17 cellular contexts compared by ENCODE assay signal in the genomic region with DNA sequence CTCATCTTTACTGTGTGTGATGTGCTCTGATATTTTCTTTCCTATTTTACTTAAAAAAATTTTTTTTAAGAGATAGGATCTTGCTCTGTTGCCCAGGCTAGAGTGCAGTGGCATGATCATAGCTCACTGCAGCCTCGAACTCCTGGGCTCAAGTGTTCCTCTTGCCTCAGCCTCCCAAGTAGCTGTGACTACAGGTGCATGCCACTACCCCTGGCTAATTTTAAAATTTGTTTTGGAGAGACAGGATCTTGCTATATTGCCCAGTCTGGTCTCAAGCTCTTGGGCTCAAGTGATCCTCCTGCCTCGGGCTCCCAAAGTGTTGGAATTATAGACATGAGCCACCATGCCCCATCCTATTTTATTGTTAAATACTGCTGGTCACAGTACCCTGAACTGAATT.
DNase-seq lines count a peak whose midpoint lies in the region; ATAC-seq and TF ChIP-seq lines count a peak whose summit lies in the region.
"Had no signal": no experiment of that assay in that cellular context is flagged by ENCODE, and none has a peak within 500 bp of the region (broad histone marks: within the 10 kb centered on the region; RNA-seq: fewer than 3 reads in every experiment).

No MANE protein-coding gene starts in this region.

- H3K36me3 ChIP-seq in right atrium auricular region = no peaks in the 10 kb centered on the region
- no peaks in the 10 kb centered on the region for H3K36me3 ChIP-seq in endodermal cell (ENCODE audit: control insufficient read depth, insufficient read depth, low read length)

- no peaks in the 10 kb centered on the region for H3K9me3 ChIP-seq in right atrium auricular region
- no peaks in the 10 kb centered on the region for H3K9me3 ChIP-seq in endodermal cell (ENCODE audit: control insufficient read depth, low read length)

- no peak overlapping the region for H3K4me3 ChIP-seq in right atrium auricular region
- H3K4me3 ChIP-seq in endodermal cell (ENCODE audit: low read length) = no peak overlapping the region
- H3K4me3 ChIP-seq: GM23338 had no signal

- H3K27me3 ChIP-seq in right atrium auricular region (peaks cover 0 to 6% of the 10 kb centered on the region in 2 donors), endodermal cell (ENCODE audit: control insufficient read depth, insufficient read depth, low read length, poor library complexity, severe bottlenecking) (peaks cover 51% of the 10 kb centered on the region)

- POLR2A ChIA-PET in WTC11 (lab: Charles Lee) = no interaction called here

- no peak overlapping the region for H3K9ac ChIP-seq in endodermal cell (ENCODE audit: extremely low read depth, low read length, poor library complexity, severe bottlenecking)

- H3K9me3 Mint-ChIP-seq in WTC11 = peaks cover 3% of the 10 kb centered on the region
- H3K9me3 Mint-ChIP-seq in endodermal cell = no peaks in the 10 kb centered on the region
- H3K9me3 Mint-ChIP-seq: GM23338, HFFc6 had no signal

- DNase-seq in cardiac septum (ENCODE audit: low spot score) (peak; percentile 9), right atrium auricular region (ENCODE audit: low spot score) (no peak), WTC11 (ENCODE audit: low spot score) (no peak), endodermal cell (peak; percentile 7), NCI-H187 (lab: John Stamatoyannopoulos, UW) (no peak)
- DNase-seq: C1 segment of cervical spinal cord; Calu3; CD4-positive, alpha-beta memory T cell; COR-L47; DMS53; DMS79 treated with DMSO at 0.1 percent for 48 hours; GF-D8; H9; HFFc6 had no signal

- H3K27ac Mint-ChIP-seq in WTC11 = no peak overlapping the region
- H3K27ac Mint-ChIP-seq in endodermal cell = no peak overlapping the region
- H3K27ac Mint-ChIP-seq: GM23338, H9, HFFc6 had no signal

- WGBS in endodermal cell (ENCODE audit: insufficient coverage in 1 of 2, insufficient read length in 1 of 2), 2 experiments = 77 to 81% methylated on average over 2 of the region's 2 CpGs

- H3K27me3 Mint-ChIP-seq in WTC11 (ENCODE audit: low read depth) = peaks cover 78% of the 10 kb centered on the region
- H3K27me3 Mint-ChIP-seq in endodermal cell (ENCODE audit: insufficient read depth) = peaks cover 68% of the 10 kb centered on the region

- no peak overlapping the region for H3K27ac ChIP-seq in right atrium auricular region
- no peak overlapping the region for H3K27ac ChIP-seq in endodermal cell (ENCODE audit: low read depth, low read length)

- H3K4me1 ChIP-seq in right atrium auricular region = peaks cover 0 to 14% of the 10 kb centered on the region in 2 donors
- no peaks in the 10 kb centered on the region for H3K4me1 ChIP-seq in endodermal cell (ENCODE audit: control insufficient read depth, insufficient read depth, low read length)

- CTCF ChIA-PET in WTC11 (lab: Charles Lee) = interaction anchor here (1.1 to 2.2 kb wide), 4 partner anchors 68 to 234 kb away, joined by 3 to 14 read pairs (median 7); partner anchors contain the start of gene FOXD2

- H3K36me3 Mint-ChIP-seq in WTC11 (no peaks in the 10 kb centered on the region), endodermal cell (ENCODE audit: low read depth) (no peaks in the 10 kb centered on the region)
- H3K36me3 Mint-ChIP-seq: CD4-positive, alpha-beta memory T cell had no signal

- TF ChIP-seq CTCF in right atrium auricular region (IDR thresholded peaks at IDR 0.05) (no peak), WTC11 (IDR thresholded peaks at IDR 0.05) (no peak), endodermal cell (conservative IDR thresholded peaks at IDR 0.05) (no peak)

- H3K4me3 Mint-ChIP-seq in WTC11 (no peak overlapping the region), endodermal cell (no peak overlapping the region)
- H3K4me3 Mint-ChIP-seq: GM23338, H9, HFFc6 had no signal

- ATAC-seq in WTC11 = no peak
- no peak for ATAC-seq in HG03378 (IDR thresholded peaks at IDR 0.05; ENCODE audit: unreplicated experiment)
- ATAC-seq: GM23338, HCT116 had no signal

- intact Hi-C loops in cardiac septum (cut with DNase I) = no loop called here

- H3K4me1 Mint-ChIP-seq in WTC11 (peaks cover 13% of the 10 kb centered on the region), endodermal cell (peaks cover 3% of the 10 kb centered on the region)
- H3K4me1 Mint-ChIP-seq: GM23338 had no signal

TF ChIP-seq in WTC11, 78 proteins besides CTCF, POLR2A, EP300 and RAD21:
- TF ChIP-seq ZNF219 (CRISPR knock-in tag; IDR thresholded peaks at IDR 0.05; ENCODE audit: borderline replicate concordance) (no peak), ZNF121 (CRISPR knock-in tag; IDR thresholded peaks at IDR 0.05) (peak; percentile 41; the same call in 1 of the 2 replicates)
TF ChIP-seq in WTC11: peak in this region for 1.

Comparison
In these comparisons a context has a peak if more than half of its experiments do, and no peak if none do; other contexts are left out.
1. DNase-seq: peak in cardiac septum (single experiment) and endodermal cell (single experiment); none in right atrium auricular region (single experiment), WTC11 (single experiment) and NCI-H187 (0 of 2).